In genomic region chr6:124658053-124658452, GRCh38 we compare ENCODE assay signal across 29 cellular contexts.
"Had no signal": no experiment of that assay in that cellular context is flagged by ENCODE, and none has a peak within 500 bp of the region (broad histone marks: within the 10 kb centered on the region; RNA-seq: fewer than 3 reads in every experiment).

No MANE protein-coding gene starts in this region.

- DNase-seq: naive thymus-derived CD8-positive, alpha-beta T cell; occipital lobe; ovary; posterior cingulate gyrus; psoas muscle; right cardiac atrium; spleen; stimulated activated CD4-positive, alpha-beta T cell treated with anti-CD3 and anti-CD28 coated beads, Interleukin-12 subunit alpha, Interleukin-12 subunit beta, amount 100 ng/mL, for 4 hours; stimulated activated CD4-positive, alpha-beta T cell treated with anti-CD3 and anti-CD28 coated beads, Interleukin-1b, Interleukin-23, amount 100 ng/mL, for 48 hours; stimulated activated CD4-positive, alpha-beta T cell treated with anti-CD3 and anti-CD28 coated beads, Interleukin-4, amount 100 ng/mL, for 1 hour; stimulated activated naive B cell treated with anti-CD40 and anti-IgM and Interleukin-4, amounts not matched to agents 10 μg/mL and 1 μg/mL and 100 μg/mL, for 72 hours; stimulated activated naive CD4-positive, alpha-beta T cell treated with Interleukin-2 at 50 U/mL for 16 hours; stomach; thyroid gland; trophoblast cell; upper lobe of left lung had no signal

- H3K4me3 ChIP-seq: neural progenitor cell, ovary, psoas muscle, skin epidermis, smooth muscle cell, spleen, stomach, thoracic aorta, thyroid gland, tibial nerve, upper lobe of left lung, vagina had no signal

- H3K4me2 ChIP-seq: neural progenitor cell, smooth muscle cell had no signal

- H3K27me3 Mint-ChIP-seq: naive thymus-derived CD8-positive, alpha-beta T cell; natural killer cell treated with Interleukin-12 subunit alpha and Interleukin-12 subunit beta and Interleukin-15 and Interleukin-18, amount 100 ng/mL, for 72 hours; progenitor cell of endocrine pancreas; stimulated activated naive B cell treated with anti-CD40 and anti-IgM and Interleukin-4, amounts not matched to agents 10 μg/mL and 1 μg/mL and 100 μg/mL, for 72 hours; stimulated activated naive CD8-positive, alpha-beta T cell treated with anti-CD3 and anti-CD28 coated beads, Interleukin-15, Interleukin-2, amounts not matched to agents 100 ng/mL and 50 ng/mL, for 24 hours had no signal

- H3K27ac Mint-ChIP-seq: naive thymus-derived CD8-positive, alpha-beta T cell; natural killer cell treated with Interleukin-12 subunit alpha and Interleukin-12 subunit beta and Interleukin-15 and Interleukin-18, amount 100 ng/mL, for 72 hours; neural progenitor cell; progenitor cell of endocrine pancreas; stimulated activated effector memory CD8-positive, alpha-beta T cell treated with anti-CD3 and anti-CD28 coated beads, Interleukin-12 subunit alpha, Interleukin-12 subunit beta, amount 100 ng/mL, for 72 hours; stimulated activated naive B cell treated with anti-CD40 and anti-IgM and Interleukin-4, amounts not matched to agents 10 μg/mL and 1 μg/mL and 100 μg/mL, for 72 hours; stimulated activated naive CD8-positive, alpha-beta T cell treated with anti-CD3 and anti-CD28 coated beads, Interleukin-15, Interleukin-2, amounts not matched to agents 100 ng/mL and 50 ng/mL, for 24 hours had no signal

- H3K4me3 Mint-ChIP-seq: naive thymus-derived CD8-positive, alpha-beta T cell; natural killer cell treated with Interleukin-12 subunit alpha and Interleukin-12 subunit beta and Interleukin-15 and Interleukin-18, amount 100 ng/mL, for 72 hours; neural progenitor cell; stimulated activated effector memory CD8-positive, alpha-beta T cell treated with anti-CD3 and anti-CD28 coated beads, Interleukin-12 subunit alpha, Interleukin-12 subunit beta, amount 100 ng/mL, for 72 hours; stimulated activated naive B cell treated with anti-CD40 and anti-IgM and Interleukin-4, amounts not matched to agents 10 μg/mL and 1 μg/mL and 100 μg/mL, for 72 hours; stimulated activated naive CD8-positive, alpha-beta T cell treated with anti-CD3 and anti-CD28 coated beads, Interleukin-15, Interleukin-2, amounts not matched to agents 100 ng/mL and 50 ng/mL, for 24 hours had no signal

- H3K4me1 Mint-ChIP-seq: naive thymus-derived CD8-positive, alpha-beta T cell; stimulated activated effector memory CD8-positive, alpha-beta T cell treated with anti-CD3 and anti-CD28 coated beads, Interleukin-12 subunit alpha, Interleukin-12 subunit beta, amount 100 ng/mL, for 72 hours; stimulated activated naive B cell treated with anti-CD40 and anti-IgM and Interleukin-4, amounts not matched to agents 10 μg/mL and 1 μg/mL and 100 μg/mL, for 72 hours had no signal

- H3K36me3 Mint-ChIP-seq: naive thymus-derived CD8-positive, alpha-beta T cell; natural killer cell treated with Interleukin-12 subunit alpha and Interleukin-12 subunit beta and Interleukin-15 and Interleukin-18, amount 100 ng/mL, for 72 hours; neural progenitor cell; stimulated activated effector memory CD8-positive, alpha-beta T cell treated with anti-CD3 and anti-CD28 coated beads, Interleukin-12 subunit alpha, Interleukin-12 subunit beta, amount 100 ng/mL, for 72 hours; stimulated activated naive B cell treated with anti-CD40 and anti-IgM and Interleukin-4, amounts not matched to agents 10 μg/mL and 1 μg/mL and 100 μg/mL, for 72 hours had no signal

- H2AFZ ChIP-seq: neural progenitor cell, parathyroid adenoma had no signal

- H3K79me2 ChIP-seq: parathyroid adenoma had no signal

- FAIRE-seq: urothelium cell line had no signal

- H3K27me3 ChIP-seq: neural progenitor cell, ovary, spleen, stomach, thyroid gland, tibial nerve, upper lobe of left lung, vagina had no signal

- H3K36me3 ChIP-seq: neural progenitor cell, ovary, spleen, stomach, thoracic aorta, thyroid gland, tibial nerve, upper lobe of left lung, vagina had no signal

- H3K9me3 ChIP-seq: ovary, psoas muscle, spleen, thoracic aorta, thyroid gland, tibial nerve, upper lobe of left lung, vagina had no signal

- H3K27ac ChIP-seq: neural progenitor cell, ovary, parathyroid adenoma, psoas muscle, skin epidermis, spleen, stomach, thoracic aorta, thyroid gland, tibial nerve, upper lobe of left lung, vagina had no signal

- H3K4me1 ChIP-seq: psoas muscle, spleen, stomach, thyroid gland, upper lobe of left lung, vagina had no signal

- ATAC-seq: naive thymus-derived CD8-positive, alpha-beta T cell; natural killer cell treated with Interleukin-12 subunit alpha and Interleukin-12 subunit beta and Interleukin-15 and Interleukin-18, amount 100 ng/mL, for 72 hours; psoas muscle; right cardiac atrium; sciatic nerve; stimulated activated effector memory CD8-positive, alpha-beta T cell treated with anti-CD3 and anti-CD28 coated beads, Interleukin-12 subunit alpha, Interleukin-12 subunit beta, amount 100 ng/mL, for 72 hours; stimulated activated naive B cell treated with anti-CD40 and anti-IgM and Interleukin-4, amounts not matched to agents 10 μg/mL and 1 μg/mL and 100 μg/mL, for 72 hours had no signal

- H3K9ac ChIP-seq: neural progenitor cell, parathyroid adenoma had no signal
